23 cellular contexts compared by ENCODE assay signal in the genomic region with DNA sequence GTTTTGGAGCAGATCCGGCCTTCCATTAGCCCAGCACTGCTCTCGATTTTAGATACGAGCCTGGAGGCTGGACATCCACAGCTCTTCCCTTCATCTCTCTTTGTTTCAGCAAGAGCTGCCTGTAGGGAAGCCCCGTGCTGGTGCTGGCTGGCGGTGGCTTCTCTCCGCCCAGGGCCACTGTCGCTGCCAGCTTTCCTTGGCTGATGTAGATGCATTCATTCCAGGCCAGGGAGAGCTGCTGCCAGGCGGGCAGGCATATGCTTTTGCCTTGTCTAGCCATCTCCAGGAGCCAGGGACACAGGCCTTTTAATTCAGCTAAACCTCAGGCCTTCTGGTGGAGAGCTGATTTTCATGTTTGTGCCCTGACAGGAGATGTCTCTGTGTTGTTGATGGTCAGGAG.
A peak's percentile ranks its signal among the peaks of the same experiment; 100 is the strongest.
DNase-seq lines count a peak whose midpoint lies in the region; TF ChIP-seq lines count a peak whose summit lies in the region.
"Had no signal": no experiment of that assay in that cellular context is flagged by ENCODE, and none has a peak within 500 bp of the region (broad histone marks: within the 10 kb centered on the region; RNA-seq: fewer than 3 reads in every experiment).

No MANE protein-coding gene starts in this region.

- intact Hi-C loops in adrenal gland (cut with DNase I), result no loop called here

- no peak for TF ChIP-seq POLR2A in adrenal gland (IDR thresholded peaks at IDR 0.05)

- H4K20me1 ChIP-seq in GM23248 (ENCODE audit: insufficient read depth), result no peaks in the 10 kb centered on the region

- no peaks in the 10 kb centered on the region for H3K36me3 ChIP-seq in GM23248 (ENCODE audit: low read depth)
- H3K36me3 ChIP-seq in adrenal gland (replicated peaks in 1 of 2), result no peaks in the 10 kb centered on the region

- peaks cover 9% of the 10 kb centered on the region for H3K9me3 ChIP-seq in GM23248 (ENCODE audit: low read depth)
- H3K9me3 ChIP-seq in adrenal gland (replicated peaks in 1 of 3), result no peaks in the 10 kb centered on the region
- H3K9me3 ChIP-seq: A549 had no signal

- TF ChIP-seq CTCF in GM13976 (IDR thresholded peaks at IDR 0.05; ENCODE audit: borderline replicate concordance, control extremely low read depth, extremely low read depth, insufficient read depth, missing control alignments), result no peak
- TF ChIP-seq CTCF in adrenal gland (IDR thresholded peaks at IDR 0.05), result no peak

- peak overlapping the region; percentile 35 for H3K27ac ChIP-seq in GM23248
- no peak overlapping the region for H3K27ac ChIP-seq in adrenal gland
- H3K27ac ChIP-seq: A549, HL-60, PC-9, SK-N-MC had no signal

- in situ Hi-C loops in GM23248 (cut with MboI) (no loop called here), GM13976 (cut with MboI; ENCODE audit: low sequenced_read_pairs, unreplicated experiment) (no loop called here)

- 30 to 34% methylated on average over 8 of the region's 8 CpGs for WGBS in GM23248 (ENCODE audit: low coverage in 1 of 2, low lambda C conversion rate in 2 of 2, missing lambda C conversion rate in 2 of 2), 2 experiments
- WGBS in adrenal gland, 4 donors, result 88 to 92% (median 90%) methylated on average over 8 of the region's 8 CpGs

- H2AFZ ChIP-seq in GM23248, result peak overlapping the region; percentile 60
- H2AFZ ChIP-seq: PC-9 had no signal

- H3F3A ChIP-seq in GM23248 (ENCODE audit: insufficient read depth), result peaks cover 17% of the 10 kb centered on the region; the same call in 1 of the 2 replicates

- H3K4me3 ChIP-seq in GM23248 (no peak overlapping the region; the same call in 1 of the 2 replicates), adrenal gland (no peak overlapping the region)
- H3K4me3 ChIP-seq: A549, PC-9, SK-N-MC had no signal

- H3K9ac ChIP-seq in GM23248, result no peak overlapping the region

- no peaks in the 10 kb centered on the region for H3K79me2 ChIP-seq in GM23248 (ENCODE audit: insufficient read depth)

- peaks cover 21% of the 10 kb centered on the region for H3K4me1 ChIP-seq in GM23248 (ENCODE audit: insufficient read depth)
- no peaks in the 10 kb centered on the region for H3K4me1 ChIP-seq in adrenal gland (replicated peaks in 1 of 2)
- H3K4me1 ChIP-seq: A549 had no signal

- DNase-seq in C1 segment of cervical spinal cord (lab: John Stamatoyannopoulos, UW) (peak in 8 of 14 donors; percentile 7 to 99 (median 32)), GM23248 (no peak), cerebellar nuclear complex (lab: John Stamatoyannopoulos, UW) (peak; percentile 94 to 97), medulla oblongata (ENCODE audit: extremely low spot score) (peak; percentile 79), GM13976 (ENCODE audit: low spot score) (no peak), adrenal gland (no peak)
- no peak for DNase-seq in activated CD4-positive, alpha-beta T cell treated with anti-CD3 and anti-CD28 coated beads, Interleukin-2, amount 50 U/mL, for 4 hours
- no peak for DNase-seq in activated naive CD4-positive, alpha-beta T cell treated with anti-CD3 and anti-CD28 coated beads, Interleukin-2, amount 50 U/mL, for 16 hours
- DNase-seq: CD4-positive, alpha-beta memory T cell; HCEC 1CT; KBM-7; NCI-H1092; NCI-H1436; NCI-H187 treated with DMSO at 0.1 percent for 48 hours; NCI-H2107; NCI-H510A treated with DMSO at 0.1 percent for 48 hours; NCI-H748 treated with DMSO at 0.1 percent for 48 hours; PC-9; RPMI8226; SHP77 treated with DMSO at 0.1 percent for 48 hours had no signal

- H3K4me2 ChIP-seq in GM23248 (ENCODE audit: unreplicated experiment), result peak overlapping the region; percentile 6
- H3K4me2 ChIP-seq: A549, PC-9 had no signal

- no peaks in the 10 kb centered on the region for H3K9me2 ChIP-seq in GM23248 (ENCODE audit: insufficient read depth)

- H3K27me3 ChIP-seq in GM23248 (replicated peaks; ENCODE audit: insufficient read depth) (no peaks in the 10 kb centered on the region), adrenal gland (no peaks in the 10 kb centered on the region)

Comparison
In these comparisons a context has a peak if more than half of its experiments do, and no peak if none do; other contexts are left out.
1. DNase-seq: peak in C1 segment of cervical spinal cord (8 of 14), cerebellar nuclear complex (2 of 2) and medulla oblongata (single experiment); none in GM23248 (single experiment), activated CD4-positive, alpha-beta T cell treated with anti-CD3 and anti-CD28 coated beads, Interleukin-2, amount 50 U/mL, for 4 hours (0 of 2), activated naive CD4-positive, alpha-beta T cell treated with anti-CD3 and anti-CD28 coated beads, Interleukin-2, amount 50 U/mL, for 16 hours (single experiment), GM13976 (single experiment) and adrenal gland (0 of 7).